ENCODE assay signal across 1 cellular context in genomic region chr17:72338847-72339790, GRCh38.
TF ChIP-seq lines count a peak whose summit lies in the region.

No MANE protein-coding gene starts in this region.

TF ChIP-seq in HEK293, 187 proteins besides CTCF, POLR2A, EP300 and RAD21 (continued from another document):
- TF ChIP-seq ZNF18 (tag by site-specific recombination; IDR thresholded peaks at IDR 0.05) (peak; percentile 59), ZNF549 (tag by site-specific recombination; IDR thresholded peaks at IDR 0.05) (no peak), ZNF2 (tag by site-specific recombination; IDR thresholded peaks at IDR 0.05) (no peak), ZNF394 (tag by site-specific recombination; IDR thresholded peaks at IDR 0.05; ENCODE audit: borderline replicate concordance) (peak; percentile 98), ZNF335 (tag by site-specific recombination; conservative IDR thresholded peaks at IDR 0.05) (no peak), ZFP69B (tag by site-specific recombination; IDR thresholded peaks at IDR 0.05) (peak; percentile 91), KLF16 (tag by site-specific recombination; IDR thresholded peaks at IDR 0.05) (no peak), TSHZ1 (tag by site-specific recombination; IDR thresholded peaks at IDR 0.05; ENCODE audit: borderline replicate concordance) (no peak), ZNF658 (tag by site-specific recombination; IDR thresholded peaks at IDR 0.05) (no peak), ZBTB1 (tag by site-specific recombination; IDR thresholded peaks at IDR 0.05) (no peak), ZNF704 (tag by site-specific recombination; IDR thresholded peaks at IDR 0.05) (no peak), ZNF248 (tag by site-specific recombination; IDR thresholded peaks at IDR 0.05) (no peak), SCRT2 (tag by site-specific recombination; IDR thresholded peaks at IDR 0.05) (no peak), ZNF311 (tag by site-specific recombination; IDR thresholded peaks at IDR 0.05; ENCODE audit: borderline replicate concordance) (no peak), INSM2 (tag by site-specific recombination; IDR thresholded peaks at IDR 0.05) (no peak), ELK4 (IDR thresholded peaks at IDR 0.05; ENCODE audit: borderline replicate concordance, low read depth, low read length) (no peak), IKZF3 (tag by site-specific recombination; IDR thresholded peaks at IDR 0.05) (no peak), KLF8 (tag by site-specific recombination; IDR thresholded peaks at IDR 0.05) (no peak), BCL11B (tag by site-specific recombination; IDR thresholded peaks at IDR 0.05; ENCODE audit: low read depth) (no peak), REPIN1 (tag by site-specific recombination; IDR thresholded peaks at IDR 0.05; ENCODE audit: low read depth) (no peak), ZNF23 (tag by site-specific recombination; IDR thresholded peaks at IDR 0.05; ENCODE audit: borderline replicate concordance) (no peak), ZNF560 (tag by site-specific recombination; IDR thresholded peaks at IDR 0.05; ENCODE audit: borderline replicate concordance) (no peak), SETDB1 (IDR thresholded peaks at IDR 0.05; ENCODE audit: insufficient read length, low read length) (no peak), ZNF449 (tag by site-specific recombination; IDR thresholded peaks at IDR 0.05) (no peak), ZNF654 (tag by site-specific recombination; IDR thresholded peaks at IDR 0.05; ENCODE audit: low read depth) (no peak), SCRT1 (tag by site-specific recombination; IDR thresholded peaks at IDR 0.05; ENCODE audit: borderline replicate concordance) (no peak), ZNF302 (tag by site-specific recombination; IDR thresholded peaks at IDR 0.05; ENCODE audit: low read depth) (no peak), OVOL3 (tag by site-specific recombination; IDR thresholded peaks at IDR 0.05) (no peak), ZNF626 (tag by site-specific recombination; IDR thresholded peaks at IDR 0.05) (no peak), ZNF544 (tag by site-specific recombination; IDR thresholded peaks at IDR 0.05) (no peak), ZBTB11 (tag by site-specific recombination; conservative IDR thresholded peaks at IDR 0.05; ENCODE audit: low read depth) (no peak)
